Comparison of ENCODE assay signal across 25 cellular contexts in genomic region chr12:67740706-67741105, GRCh38.
"Had no signal": no experiment of that assay in that cellular context is flagged by ENCODE, and none has a peak within 500 bp of the region (broad histone marks: within the 10 kb centered on the region; RNA-seq: fewer than 3 reads in every experiment).

No MANE protein-coding gene starts in this region.

- FAIRE-seq: islet of Langerhans, small intestine, urothelium cell line had no signal

- H3K4me1 ChIP-seq: body of pancreas, right lobe of liver, suprapubic skin, tibial nerve had no signal

- H3K27me3 Mint-ChIP-seq: activated naive CD8-positive, alpha-beta T cell treated with anti-CD3 and anti-CD28 coated beads for 36 hours; stimulated activated memory B cell treated with anti-CD40 and anti-IgM and Interleukin-4, amounts not matched to agents 10 μg/mL and 1 μg/mL and 100 μg/mL, for 72 hours had no signal

- H3K4me1 Mint-ChIP-seq: activated naive CD8-positive, alpha-beta T cell treated with anti-CD3 and anti-CD28 coated beads for 36 hours; stimulated activated memory B cell treated with anti-CD40 and anti-IgM and Interleukin-4, amounts not matched to agents 10 μg/mL and 1 μg/mL and 100 μg/mL, for 72 hours had no signal

- DNase-seq: activated CD4-positive, alpha-beta T cell treated with anti-CD3 and anti-CD28 coated beads for 4 hours; activated CD4-positive, alpha-beta T cell treated with anti-CD3 and anti-CD28 coated beads, Interleukin-2, amount 50 U/mL, for 48 hours; activated CD4-positive, CD25-positive, alpha-beta regulatory T cell; activated naive CD4-positive, alpha-beta T cell treated with Interleukin-2 at 50 U/mL for 16 hours; activated naive CD8-positive, alpha-beta T cell treated with anti-CD3 and anti-CD28 coated beads for 36 hours; activated T-cell treated with anti-CD3 and anti-CD28 coated beads, Interleukin-2, amount 50 U/mL, for 48 hours; amniotic stem cell; body of pancreas; effector CD8-positive, alpha-beta T cell; foreskin melanocyte; left ventricle myocardium superior; mammary epithelial cell; right lobe of liver; small intestine; stimulated activated CD4-positive, alpha-beta T cell treated with anti-CD3 and anti-CD28 coated beads, Interleukin-15, amount 100 ng/mL, for 24 hours; stomach; T1000 had no signal

- H3K27me3 ChIP-seq: body of pancreas, hepatocyte, right lobe of liver, stomach, suprapubic skin, tibial nerve had no signal

- H3K9me3 ChIP-seq: body of pancreas, right lobe of liver, stomach, suprapubic skin, tibial nerve had no signal

- H3K9me3 Mint-ChIP-seq: natural killer cell treated with Interleukin-12 subunit alpha and Interleukin-12 subunit beta and Interleukin-15 and Interleukin-18, amount 100 ng/mL, for 72 hours had no signal

- H3K4me3 ChIP-seq: body of pancreas, hepatocyte, right lobe of liver, stomach, suprapubic skin, tibial nerve had no signal

- H3K4me2 ChIP-seq: hepatocyte had no signal

- H3K36me3 ChIP-seq: right lobe of liver, stomach, suprapubic skin, tibial nerve had no signal

- H3K36me3 Mint-ChIP-seq: activated naive CD8-positive, alpha-beta T cell treated with anti-CD3 and anti-CD28 coated beads for 36 hours had no signal

- H3K27ac ChIP-seq: body of pancreas, hepatocyte, right lobe of liver, stomach, suprapubic skin, tibial nerve had no signal

- H2AFZ ChIP-seq: hepatocyte had no signal

- H3K79me2 ChIP-seq: hepatocyte had no signal

- ATAC-seq: body of pancreas; left ventricle myocardium superior; natural killer cell treated with Interleukin-12 subunit alpha and Interleukin-12 subunit beta and Interleukin-15 and Interleukin-18, amount 100 ng/mL, for 72 hours; right lobe of liver; stimulated activated memory B cell treated with anti-CD40 and anti-IgM and Interleukin-4, amounts not matched to agents 10 μg/mL and 1 μg/mL and 100 μg/mL, for 72 hours had no signal

- H3K4me3 Mint-ChIP-seq: activated naive CD8-positive, alpha-beta T cell treated with anti-CD3 and anti-CD28 coated beads for 36 hours; dendritic cell treated with granulocyte-macrophage colony-stimulating factor and Interleukin-4, amounts not matched to agents 40 ng/mL and 50 ng/mL, for 4 days; natural killer cell treated with Interleukin-12 subunit alpha and Interleukin-12 subunit beta and Interleukin-15 and Interleukin-18, amount 100 ng/mL, for 72 hours; stimulated activated memory B cell treated with anti-CD40 and anti-IgM and Interleukin-4, amounts not matched to agents 10 μg/mL and 1 μg/mL and 100 μg/mL, for 72 hours had no signal

- H3K27ac Mint-ChIP-seq: activated naive CD8-positive, alpha-beta T cell treated with anti-CD3 and anti-CD28 coated beads for 36 hours; dendritic cell treated with granulocyte-macrophage colony-stimulating factor and Interleukin-4, amounts not matched to agents 40 ng/mL and 50 ng/mL, for 4 days; natural killer cell treated with Interleukin-12 subunit alpha and Interleukin-12 subunit beta and Interleukin-15 and Interleukin-18, amount 100 ng/mL, for 72 hours; stimulated activated memory B cell treated with anti-CD40 and anti-IgM and Interleukin-4, amounts not matched to agents 10 μg/mL and 1 μg/mL and 100 μg/mL, for 72 hours had no signal
